1 cellular context compared by ENCODE assay signal in the genomic region with DNA sequence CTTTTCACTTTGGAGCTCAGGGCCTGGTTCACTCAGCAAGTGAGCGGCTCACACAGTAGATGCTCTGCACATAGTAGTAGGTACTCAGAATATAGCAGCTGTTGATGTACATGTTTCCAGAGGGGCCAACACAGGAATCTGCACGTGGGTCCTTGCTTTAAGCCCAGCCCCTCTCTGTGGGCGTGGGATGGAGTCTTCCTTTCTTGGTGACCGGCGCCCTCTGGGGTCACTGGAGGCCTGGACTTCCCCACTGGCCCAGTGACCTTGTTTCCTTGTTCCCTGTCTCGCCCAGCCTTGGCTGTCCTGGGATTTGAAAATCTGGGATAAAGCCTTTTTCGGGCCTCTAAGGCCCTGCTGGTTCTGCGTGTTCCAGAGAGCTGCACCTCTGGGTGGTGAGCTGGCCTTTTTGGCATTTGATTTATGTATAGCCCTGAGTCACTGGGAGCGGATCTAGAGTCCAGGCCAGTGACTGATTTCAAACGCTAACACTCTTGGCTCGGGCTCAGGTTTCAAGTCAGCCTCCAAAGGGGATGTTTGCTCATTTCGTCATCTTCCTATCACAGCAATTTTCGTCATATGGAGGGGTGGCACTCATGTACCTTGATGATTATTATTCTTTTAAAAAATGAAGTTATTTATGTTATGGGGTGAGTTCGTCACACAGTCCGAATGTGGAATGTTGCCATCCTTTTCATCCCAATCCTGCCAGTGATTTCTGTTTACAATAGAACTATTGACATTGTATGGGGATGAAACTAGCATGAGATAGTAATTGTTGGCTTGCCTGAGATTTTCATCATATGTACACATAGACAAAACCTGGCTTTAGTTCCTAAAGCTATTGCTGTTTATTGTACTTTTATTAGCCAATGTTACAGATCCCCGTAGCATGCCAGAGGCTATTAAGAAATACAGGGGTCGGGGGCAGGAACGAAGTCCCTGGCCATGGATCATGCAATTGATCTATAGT.
TF ChIP-seq lines count a peak whose summit lies in the region.

No MANE protein-coding gene starts in this region.

TF ChIP-seq in SK-N-SH, 30 proteins besides CTCF, POLR2A, EP300 and RAD21 (continued from another document):
- peak; percentile 86; the same call in 1 of the 2 replicates for TF ChIP-seq SIN3A (IDR thresholded peaks at IDR 0.05; ENCODE audit: borderline replicate concordance, low read depth, low read length)
- peak; percentile 72 for TF ChIP-seq TEAD4 (IDR thresholded peaks at IDR 0.05; ENCODE audit: borderline replicate concordance, insufficient read depth)
- TF ChIP-seq, protein P1, sequence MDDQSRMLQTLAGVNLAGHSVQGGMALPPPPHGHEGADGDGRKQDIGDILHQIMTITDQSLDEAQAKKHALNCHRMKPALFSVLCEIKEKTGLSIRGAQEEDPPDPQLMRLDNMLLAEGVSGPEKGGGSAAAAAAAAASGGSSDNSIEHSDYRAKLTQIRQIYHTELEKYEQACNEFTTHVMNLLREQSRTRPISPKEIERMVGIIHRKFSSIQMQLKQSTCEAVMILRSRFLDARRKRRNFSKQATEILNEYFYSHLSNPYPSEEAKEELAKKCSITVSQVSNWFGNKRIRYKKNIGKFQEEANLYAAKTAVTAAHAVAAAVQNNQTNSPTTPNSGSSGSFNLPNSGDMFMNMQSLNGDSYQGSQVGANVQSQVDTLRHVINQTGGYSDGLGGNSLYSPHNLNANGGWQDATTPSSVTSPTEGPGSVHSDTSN (IDR thresholded peaks at IDR 0.05), result peak; percentile 98
- peak; percentile 89 for TF ChIP-seq TCF12 (IDR thresholded peaks at IDR 0.05)
- TF ChIP-seq EZH2phosphoT487 (IDR thresholded peaks at IDR 0.05; ENCODE audit: borderline replicate concordance, low read depth), result no peak
- TF ChIP-seq, protein P2, sequence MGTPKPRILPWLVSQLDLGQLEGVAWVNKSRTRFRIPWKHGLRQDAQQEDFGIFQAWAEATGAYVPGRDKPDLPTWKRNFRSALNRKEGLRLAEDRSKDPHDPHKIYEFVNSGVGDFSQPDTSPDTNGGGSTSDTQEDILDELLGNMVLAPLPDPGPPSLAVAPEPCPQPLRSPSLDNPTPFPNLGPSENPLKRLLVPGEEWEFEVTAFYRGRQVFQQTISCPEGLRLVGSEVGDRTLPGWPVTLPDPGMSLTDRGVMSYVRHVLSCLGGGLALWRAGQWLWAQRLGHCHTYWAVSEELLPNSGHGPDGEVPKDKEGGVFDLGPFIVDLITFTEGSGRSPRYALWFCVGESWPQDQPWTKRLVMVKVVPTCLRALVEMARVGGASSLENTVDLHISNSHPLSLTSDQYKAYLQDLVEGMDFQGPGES (IDR thresholded peaks at IDR 0.05; ENCODE audit: low read depth, low read length), result no peak
- TF ChIP-seq, protein P3, sequence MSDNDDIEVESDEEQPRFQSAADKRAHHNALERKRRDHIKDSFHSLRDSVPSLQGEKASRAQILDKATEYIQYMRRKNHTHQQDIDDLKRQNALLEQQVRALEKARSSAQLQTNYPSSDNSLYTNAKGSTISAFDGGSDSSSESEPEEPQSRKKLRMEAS (IDR thresholded peaks at IDR 0.05; ENCODE audit: low read depth), result peak; percentile 74
- TF ChIP-seq, protein P4, sequence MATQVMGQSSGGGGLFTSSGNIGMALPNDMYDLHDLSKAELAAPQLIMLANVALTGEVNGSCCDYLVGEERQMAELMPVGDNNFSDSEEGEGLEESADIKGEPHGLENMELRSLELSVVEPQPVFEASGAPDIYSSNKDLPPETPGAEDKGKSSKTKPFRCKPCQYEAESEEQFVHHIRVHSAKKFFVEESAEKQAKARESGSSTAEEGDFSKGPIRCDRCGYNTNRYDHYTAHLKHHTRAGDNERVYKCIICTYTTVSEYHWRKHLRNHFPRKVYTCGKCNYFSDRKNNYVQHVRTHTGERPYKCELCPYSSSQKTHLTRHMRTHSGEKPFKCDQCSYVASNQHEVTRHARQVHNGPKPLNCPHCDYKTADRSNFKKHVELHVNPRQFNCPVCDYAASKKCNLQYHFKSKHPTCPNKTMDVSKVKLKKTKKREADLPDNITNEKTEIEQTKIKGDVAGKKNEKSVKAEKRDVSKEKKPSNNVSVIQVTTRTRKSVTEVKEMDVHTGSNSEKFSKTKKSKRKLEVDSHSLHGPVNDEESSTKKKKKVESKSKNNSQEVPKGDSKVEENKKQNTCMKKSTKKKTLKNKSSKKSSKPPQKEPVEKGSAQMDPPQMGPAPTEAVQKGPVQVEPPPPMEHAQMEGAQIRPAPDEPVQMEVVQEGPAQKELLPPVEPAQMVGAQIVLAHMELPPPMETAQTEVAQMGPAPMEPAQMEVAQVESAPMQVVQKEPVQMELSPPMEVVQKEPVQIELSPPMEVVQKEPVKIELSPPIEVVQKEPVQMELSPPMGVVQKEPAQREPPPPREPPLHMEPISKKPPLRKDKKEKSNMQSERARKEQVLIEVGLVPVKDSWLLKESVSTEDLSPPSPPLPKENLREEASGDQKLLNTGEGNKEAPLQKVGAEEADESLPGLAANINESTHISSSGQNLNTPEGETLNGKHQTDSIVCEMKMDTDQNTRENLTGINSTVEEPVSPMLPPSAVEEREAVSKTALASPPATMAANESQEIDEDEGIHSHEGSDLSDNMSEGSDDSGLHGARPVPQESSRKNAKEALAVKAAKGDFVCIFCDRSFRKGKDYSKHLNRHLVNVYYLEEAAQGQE (IDR thresholded peaks at IDR 0.05; ENCODE audit: low read depth, low read length), result peak; percentile 63
- peak; percentile 70; the same call in 1 of the 2 replicates for TF ChIP-seq POLR2AphosphoS5 (IDR thresholded peaks at IDR 0.05; ENCODE audit: low read depth, low read length)
- peak; percentile 8; the same call in 1 of the 2 replicates for TF ChIP-seq GABPA (IDR thresholded peaks at IDR 0.05; ENCODE audit: low read depth)
- TF ChIP-seq SMC3 (IDR thresholded peaks at IDR 0.05; ENCODE audit: low read depth, low read length), result peak; percentile 17
- TF ChIP-seq FOXM1 (IDR thresholded peaks at IDR 0.05; ENCODE audit: low read depth), result peak; percentile 58; the same call in 1 of the 2 replicates
- peak; percentile 98 for TF ChIP-seq JUND (IDR thresholded peaks at IDR 0.05)
- TF ChIP-seq YY1 (IDR thresholded peaks at IDR 0.05; ENCODE audit: low read depth), result 0 out of 2 replicates have a peak, but pooled peaks have one; percentile 24
- TF ChIP-seq RCOR1 (IDR thresholded peaks at IDR 0.05; ENCODE audit: low read length), result no peak
- no peak for TF ChIP-seq CHD2 (IDR thresholded peaks at IDR 0.05; ENCODE audit: low read length, partially characterized antibody)
- peak; percentile 68; the same call in 1 of the 2 replicates for TF ChIP-seq MEF2A (IDR thresholded peaks at IDR 0.05; ENCODE audit: borderline replicate concordance, low read depth)
